ENCODE assay signal across 12 cellular contexts in genomic region chr21:35323947-35324346, GRCh38.
DNase-seq lines count a peak whose midpoint lies in the region; ATAC-seq and TF ChIP-seq lines count a peak whose summit lies in the region.
"Had no signal": no experiment of that assay in that cellular context is flagged by ENCODE, and none has a peak within 500 bp of the region (broad histone marks: within the 10 kb centered on the region; RNA-seq: fewer than 3 reads in every experiment).

No MANE protein-coding gene starts in this region.

- no peak for TF ChIP-seq POLR2A in transverse colon (IDR thresholded peaks at IDR 0.05)

- H3K4me3 ChIP-seq in SJSA1 (no peak overlapping the region), transverse colon (no peak overlapping the region)

- intact Hi-C loops in transverse colon (cut with DNase I; ENCODE audit: low total_unique reads), result loop anchor here (5.0 kb wide), 1 partner anchor 272 kb away; no protein-coding TSS in a partner anchor

- H3K27me3 ChIP-seq in SJSA1 (replicated peaks), result no peaks in the 10 kb centered on the region
- H3K27me3 ChIP-seq in transverse colon, result no peaks in the 10 kb centered on the region

- peak overlapping the region; percentile 89 for H3K27ac ChIP-seq in SJSA1
- H3K27ac ChIP-seq in transverse colon, result peak overlapping the region; percentile 67 to 85 (median 74)

- H3K9me3 ChIP-seq in SJSA1 (replicated peaks) (no peaks in the 10 kb centered on the region), transverse colon (no peaks in the 10 kb centered on the region)

- DNase-seq in SJSA1 (ENCODE audit: low read depth in 1 of 2, low spot score in 2 of 2) (no peak), fibroblast of peridontal ligament (ENCODE audit: extremely low read depth) (peak; percentile 17), mucosa of gallbladder (ENCODE audit: low spot score) (peak; percentile 87), transverse colon (peak; percentile 55), epidermal melanocyte (ENCODE audit: insufficient read length, low spot score) (no peak), activated T-cell treated with anti-CD3 and anti-CD28 coated beads for 4 hours (no peak)
- DNase-seq: CD8-positive, alpha-beta T cell; endodermal cell; midbrain had no signal

- TF ChIP-seq CTCF in transverse colon (IDR thresholded peaks at IDR 0.05), result no peak

- 63 to 69% methylated on average over 5 to 9 of the region's 9 CpGs for WGBS in transverse colon (ENCODE audit: low coverage in 1 of 2), 2 donors

- H3K4me1 ChIP-seq in SJSA1 (replicated peaks) (peaks cover 30% of the 10 kb centered on the region), transverse colon (peaks cover 9 to 14% (median 11%) of the 10 kb centered on the region in 4 donors)

- no peak for TF ChIP-seq EP300 in transverse colon (IDR thresholded peaks at IDR 0.05; ENCODE audit: low read depth)

- in situ Hi-C loops in transverse colon (cut with MboI; ENCODE audit: low pct_ligation_motif_present in 1 of 4, low pct_unique_long_range_greater_than_20kb in 1 of 4, low sequenced_read_pairs in 3 of 4), result no loop called here

- no peaks in the 10 kb centered on the region for H3K36me3 ChIP-seq in SJSA1
- no peaks in the 10 kb centered on the region for H3K36me3 ChIP-seq in transverse colon

- ATAC-seq in GM21367 (IDR thresholded peaks at IDR 0.05; ENCODE audit: unreplicated experiment) (no peak), GM19463 (IDR thresholded peaks at IDR 0.05; ENCODE audit: unreplicated experiment) (no peak)
- ATAC-seq: CD8-positive, alpha-beta T cell; WTC11 had no signal

Comparison
In these comparisons a context has a peak if more than half of its experiments do, and no peak if none do; other contexts are left out.
1. DNase-seq: peak in fibroblast of peridontal ligament (single experiment), mucosa of gallbladder (single experiment) and transverse colon (single experiment); none in SJSA1 (0 of 2), epidermal melanocyte (single experiment) and activated T-cell treated with anti-CD3 and anti-CD28 coated beads for 4 hours (single experiment).